ENCODE assay signal across 16 cellular contexts in genomic region chr11:61510178-61510979, GRCh38. TPM values are rescaled to one million over a fixed set of nuclear protein-coding genes. Genes with fewer than 3 reads are reported as not detected.
DNase-seq lines count a peak whose midpoint lies in the region; ATAC-seq and TF ChIP-seq lines count a peak whose summit lies in the region.
"Had no signal": no experiment of that assay in that cellular context is flagged by ENCODE, and none has a peak within 500 bp of the region (broad histone marks: within the 10 kb centered on the region; RNA-seq: fewer than 3 reads in every experiment).

No MANE protein-coding gene starts in this region.

- DNase-seq in CD8-positive, alpha-beta T cell: no peak
- DNase-seq in NT2/D1 (ENCODE audit: low read depth, low spot score) (no peak), right atrium auricular region (ENCODE audit: low spot score) (no peak), sigmoid colon (no peak), activated gamma-delta T cell treated with Interleukin-2 at 50 U/mL for 16 hours (no peak)
- DNase-seq: activated T-cell treated with anti-CD3 and anti-CD28 coated beads for 4 hours, NCI-H1436 treated with DMSO at 0.1 percent for 48 hours, NCI-H526 treated with DMSO at 0.1 percent for 48 hours, ovary had no signal

- peaks cover 6% of the 10 kb centered on the region for H3K4me1 Mint-ChIP-seq in CD8-positive, alpha-beta T cell (ENCODE audit: low read depth)

- intact Hi-C loops in CD8-positive, alpha-beta T cell (cut with DNase I, micrococcal nuclease): no loop called here
- intact Hi-C loops in sigmoid colon (cut with DNase I): no loop called here

- no peak for TF ChIP-seq POLR2A in sigmoid colon (IDR thresholded peaks at IDR 0.05)

- H3K27ac ChIP-seq in CD8-positive, alpha-beta T cell (ENCODE audit: low read depth, low read length): no peak overlapping the region
- peak overlapping the region; percentile 39 to 51 for H3K27ac ChIP-seq in right atrium auricular region
- peak overlapping the region in 3 of 4 donors; percentile 59 to 81 (median 76) for H3K27ac ChIP-seq in sigmoid colon

- no peaks in the 10 kb centered on the region for H3K36me3 ChIP-seq in CD8-positive, alpha-beta T cell (ENCODE audit: insufficient read depth, low read length)
- H3K36me3 ChIP-seq in NT2/D1 (ENCODE audit: insufficient read depth, insufficient read length, low read length) (no peaks in the 10 kb centered on the region), right atrium auricular region (no peaks in the 10 kb centered on the region), sigmoid colon (no peaks in the 10 kb centered on the region)
- H3K36me3 ChIP-seq: ovary had no signal

- peak overlapping the region; percentile 57 for H3K9ac ChIP-seq in NT2/D1 (ENCODE audit: insufficient read length, low read depth)

- peaks cover 46% of the 10 kb centered on the region for H3K27me3 Mint-ChIP-seq in CD8-positive, alpha-beta T cell (ENCODE audit: low read depth)

- no peaks in the 10 kb centered on the region for H3K9me3 Mint-ChIP-seq in CD8-positive, alpha-beta T cell
- H3K9me3 Mint-ChIP-seq: T-cell had no signal

- CTCF ChIA-PET in CD8-positive, alpha-beta T cell (lab: Charles Lee): no interaction called here

- peaks cover 11% of the 10 kb centered on the region for H3K4me1 ChIP-seq in CD8-positive, alpha-beta T cell (ENCODE audit: insufficient read depth, low read length)
- H3K4me1 ChIP-seq in NT2/D1 (ENCODE audit: insufficient read depth, insufficient read length) (peaks cover 53% of the 10 kb centered on the region), right atrium auricular region (peaks cover 0 to 23% of the 10 kb centered on the region in 2 donors), sigmoid colon (peaks cover 0 to 33% (median 31%) of the 10 kb centered on the region in 4 donors)

- POLR2A ChIA-PET in CD8-positive, alpha-beta T cell (lab: Charles Lee): no interaction called here

- TF ChIP-seq EP300 in sigmoid colon (IDR thresholded peaks at IDR 0.05): peak in 1 of 4 donors; percentile 3

- H3K9me3 ChIP-seq in CD8-positive, alpha-beta T cell (ENCODE audit: low read length): no peaks in the 10 kb centered on the region
- no peaks in the 10 kb centered on the region for H3K9me3 ChIP-seq in NT2/D1 (ENCODE audit: insufficient read depth, low read length)
- no peaks in the 10 kb centered on the region for H3K9me3 ChIP-seq in right atrium auricular region
- H3K9me3 ChIP-seq in sigmoid colon: no peaks in the 10 kb centered on the region
- H3K9me3 ChIP-seq: ovary had no signal

- H3K4me3 ChIP-seq in CD8-positive, alpha-beta T cell (ENCODE audit: low read depth, low read length): no peak overlapping the region
- H3K4me3 ChIP-seq in NT2/D1 (ENCODE audit: insufficient read length, low read depth) (no peak overlapping the region), right atrium auricular region (no peak overlapping the region), sigmoid colon (no peak overlapping the region)
- H3K4me3 ChIP-seq: ovary had no signal

- peaks cover 25% of the 10 kb centered on the region for H3K27me3 ChIP-seq in CD8-positive, alpha-beta T cell (ENCODE audit: insufficient read depth, low read length)
- H3K27me3 ChIP-seq in NT2/D1 (ENCODE audit: insufficient read depth, insufficient read length): peaks cover 40% of the 10 kb centered on the region
- peaks cover 7 to 19% of the 10 kb centered on the region in 2 donors for H3K27me3 ChIP-seq in right atrium auricular region
- H3K27me3 ChIP-seq in sigmoid colon: peaks cover 9 to 55% (median 39%) of the 10 kb centered on the region in 3 donors

- TF ChIP-seq CTCF in CD8-positive, alpha-beta T cell (IDR thresholded peaks at IDR 0.05): no peak
- TF ChIP-seq CTCF in right atrium auricular region (IDR thresholded peaks at IDR 0.05): no peak
- no peak for TF ChIP-seq CTCF in sigmoid colon (IDR thresholded peaks at IDR 0.05)

- H3K27ac Mint-ChIP-seq in CD8-positive, alpha-beta T cell: no peak overlapping the region
- H3K27ac Mint-ChIP-seq: T-cell had no signal

- peak overlapping the region; percentile 53 for H3K4me3 Mint-ChIP-seq in CD8-positive, alpha-beta T cell

- WGBS in sigmoid colon, 2 donors: 83 to 85% methylated on average over 17 of the region's 17 CpGs

- H3K36me3 Mint-ChIP-seq in CD8-positive, alpha-beta T cell: no peaks in the 10 kb centered on the region
- H3K36me3 Mint-ChIP-seq: T-cell had no signal

- no peak for ATAC-seq in CD8-positive, alpha-beta T cell
- no peak for ATAC-seq in GM21717 (IDR thresholded peaks at IDR 0.05; ENCODE audit: unreplicated experiment)
- ATAC-seq in HG02642 (IDR thresholded peaks at IDR 0.05; ENCODE audit: poor library complexity, unreplicated experiment): no peak

RNA-seq across cellular contexts. Expression of gene LRRC10B, which starts 1.8 kb away (rescaled TPM):
- not detected for total RNA-seq in CD8-positive, alpha-beta T cell
- 1 to 10 TPM in 1 of 2 donors, under 1 TPM in 1; 0.37 to 1.1 TPM for total RNA-seq in right atrium auricular region
- total RNA-seq in sigmoid colon: 1 to 10 TPM in 2 of 4 donors, under 1 TPM in 2; 0.71 to 4.4 (median 1.3) TPM
- 1 to 10 TPM in 1 of 3 donors, not detected in 2; 1.1 TPM for polyA plus RNA-seq in sigmoid colon
- total RNA-seq: LHCN-M2, lung microvascular endothelial cell, RPMI7951 had no signal
- polyA plus RNA-seq: fibroblast of lung had no signal
